Comparison of ENCODE assay signal across 8 cellular contexts in genomic region chr1:215566556-215567490, GRCh38.
DNase-seq lines count a peak whose midpoint lies in the region; ATAC-seq and TF ChIP-seq lines count a peak whose summit lies in the region.

TSS of gene KCTD3 (plus strand) at chr1:215567304. CDS start at chr1:215567686, 382 bp downstream.

- peak within 1 kb of the TSS; percentile 93 for H3K27ac ChIP-seq in iPS-20b (ENCODE audit: low read length)

- TF ChIP-seq POLR2A in GM15510 (IDR thresholded peaks at IDR 0.05; ENCODE audit: borderline replicate concordance, extremely low read depth, insufficient read length), result peak; percentile 42

- no peaks in the 10 kb centered on the region for H3K27me3 ChIP-seq in iPS-20b (ENCODE audit: insufficient read depth, low read length)

- DNase-seq in NCI-H1105 (lab: John Stamatoyannopoulos, UW) (peak; percentile 67), SW480 (ENCODE audit: low spot score) (peak; percentile 83), T47D (ENCODE audit: low read depth in 1 of 2, low spot score in 1 of 2) (peak; percentile 87 to 96), skeletal muscle cell (ENCODE audit: low read depth) (no peak), activated gamma-delta T cell treated with Interleukin-2 at 50 U/mL for 16 hours (no peak)

- in situ Hi-C loops in T47D (cut with HindIII; ENCODE audit: low pct_unique_long_range_greater_than_20kb, low sequenced_read_pairs), result no loop called here

- ATAC-seq in HG02759 (IDR thresholded peaks at IDR 0.05; ENCODE audit: unreplicated experiment), result peak; percentile 73

- H3K9ac ChIP-seq in iPS-20b (ENCODE audit: low read depth, low read length), result peak within 1 kb of the TSS; percentile 84

- peaks cover 4% of the 10 kb centered on the region; the same call in 1 of the 2 replicates for H3K4me1 ChIP-seq in iPS-20b (ENCODE audit: insufficient read depth, low read length)

- H3K9me3 ChIP-seq in iPS-20b (ENCODE audit: insufficient read depth, low read depth, low read length), result no peaks in the 10 kb centered on the region

- H3K36me3 ChIP-seq in iPS-20b (ENCODE audit: insufficient read depth, low read depth, low read length), result no peaks in the 10 kb centered on the region

- H3K4me3 ChIP-seq in iPS-20b (ENCODE audit: low read length) (peak within 1 kb of the TSS; percentile 91), skeletal muscle cell (ENCODE audit: low read depth, low read length) (peak within 1 kb of the TSS; percentile 74)

Comparison
In these comparisons a context has a peak if more than half of its experiments do, and no peak if none do; other contexts are left out.
1. DNase-seq: peak in NCI-H1105 (single experiment), SW480 (single experiment) and T47D (2 of 2); none in skeletal muscle cell (single experiment) and activated gamma-delta T cell treated with Interleukin-2 at 50 U/mL for 16 hours (single experiment).